ENCODE assay signal across 18 cellular contexts in genomic region chr7:138185132-138185908, GRCh38.
A peak's percentile ranks its signal among the peaks of the same experiment; 100 is the strongest.
DNase-seq lines count a peak whose midpoint lies in the region; ATAC-seq and TF ChIP-seq lines count a peak whose summit lies in the region.
"Had no signal": no experiment of that assay in that cellular context is flagged by ENCODE, and none has a peak within 500 bp of the region (broad histone marks: within the 10 kb centered on the region; RNA-seq: fewer than 3 reads in every experiment).

No MANE protein-coding gene starts in this region.

- WGBS in sigmoid colon, 2 donors: 88 to 89% methylated on average over 12 of the region's 12 CpGs

- H3K27ac ChIP-seq in brain microvascular endothelial cell (peak overlapping the region; percentile 95), sigmoid colon (no peak overlapping the region)
- H3K27ac ChIP-seq: BLaER1 treated with 17β-estradiol and CSF1 and Interleukin-3, amounts not matched to agents 10 nM and 100 nM; KMS-11 had no signal

- no peak overlapping the region for H3K4me3 Mint-ChIP-seq in Caco-2 (ENCODE audit: unreplicated experiment)
- H3K4me3 Mint-ChIP-seq in HFFc6: peak overlapping the region; percentile 53; the same call in 1 of the 2 replicates
- no peak overlapping the region for H3K4me3 Mint-ChIP-seq in neural crest cell
- H3K4me3 Mint-ChIP-seq: CD4-positive, CD25-positive, alpha-beta regulatory T cell; IgD-negative memory B cell had no signal

- ATAC-seq in HG03095 (IDR thresholded peaks at IDR 0.05; ENCODE audit: unreplicated experiment): no peak
- ATAC-seq in GM21381 (IDR thresholded peaks at IDR 0.05; ENCODE audit: unreplicated experiment): no peak

- H3K36me3 Mint-ChIP-seq in Caco-2 (ENCODE audit: insufficient read depth, unreplicated experiment) (no peaks in the 10 kb centered on the region), HFFc6 (ENCODE audit: low read depth) (peaks cover 15% of the 10 kb centered on the region), neural crest cell (ENCODE audit: low read depth) (peaks cover 17% of the 10 kb centered on the region)
- H3K36me3 Mint-ChIP-seq: CD4-positive, CD25-positive, alpha-beta regulatory T cell had no signal

- no peak for TF ChIP-seq CTCF in Caco-2 (IDR thresholded peaks at IDR 0.05; ENCODE audit: insufficient read depth in 1 of 2, low read depth in 1 of 2, low read length in 1 of 2, severe bottlenecking in 1 of 2, unreplicated experiment in 1 of 2)
- TF ChIP-seq CTCF in HFFc6 (IDR thresholded peaks at IDR 0.05): no peak
- no peak for TF ChIP-seq CTCF in brain microvascular endothelial cell (IDR thresholded peaks at IDR 0.05; ENCODE audit: low read depth, low read length, missing control alignments)
- TF ChIP-seq CTCF in neural crest cell (conservative IDR thresholded peaks at IDR 0.05): no peak
- TF ChIP-seq CTCF in sigmoid colon (IDR thresholded peaks at IDR 0.05): no peak

- DNase-seq in Caco-2 (no peak), HFFc6 (no peak), brain microvascular endothelial cell (no peak), neural crest cell (ENCODE audit: low read depth, low spot score) (no peak), sigmoid colon (no peak)
- DNase-seq in stimulated activated CD4-positive, alpha-beta T cell treated with anti-CD3 and anti-CD28 coated beads, Interleukin-2, amount 100 ng/mL, for 24 hours: no peak
- DNase-seq: 8988T; CD4-positive, CD25-positive, alpha-beta regulatory T cell; DMS153; DMS79 treated with DMSO at 0.1 percent for 48 hours; EL; GOT3 had no signal

- no peaks in the 10 kb centered on the region for H3K27me3 ChIP-seq in Caco-2 (replicated peaks; ENCODE audit: control insufficient read depth, insufficient read depth, low read length)
- no peaks in the 10 kb centered on the region for H3K27me3 ChIP-seq in brain microvascular endothelial cell (replicated peaks)
- no peaks in the 10 kb centered on the region for H3K27me3 ChIP-seq in sigmoid colon
- H3K27me3 ChIP-seq: BLaER1 treated with 17β-estradiol and CSF1 and Interleukin-3, amounts not matched to agents 10 nM and 100 nM had no signal

- H3K4me3 ChIP-seq in Caco-2 (ENCODE audit: low read depth, low read length) (no peak overlapping the region), brain microvascular endothelial cell (ENCODE audit: low read depth, low read length) (no peak overlapping the region), sigmoid colon (no peak overlapping the region)
- H3K4me3 ChIP-seq: BLaER1 treated with 17β-estradiol and CSF1 and Interleukin-3, amounts not matched to agents 10 nM and 100 nM; HAP-1 had no signal

- BruUV-seq in Caco-2 (replicated peaks; lab: Mats Ljungman, UMichigan): no TSS peak

- intact Hi-C loops in Caco-2 (cut with micrococcal nuclease; ENCODE audit: unreplicated experiment): no loop called here
- intact Hi-C loops in sigmoid colon (cut with DNase I): no loop called here

- POLR2A ChIA-PET in Caco-2 (lab: Charles Lee): no interaction called here

- in situ Hi-C loops in brain microvascular endothelial cell (cut with HindIII; ENCODE audit: low pct_ligation_motif_present, low sequenced_read_pairs): no loop called here

- no peak for TF ChIP-seq EP300 in sigmoid colon (IDR thresholded peaks at IDR 0.05)

- H3K9me3 ChIP-seq in Caco-2 (peaks cover 15% of the 10 kb centered on the region; the same call in 1 of the 2 replicates), sigmoid colon (peaks cover 0 to 17% (median 7%) of the 10 kb centered on the region in 4 donors)

- H3K4me1 ChIP-seq in Caco-2: no peaks in the 10 kb centered on the region
- no peaks in the 10 kb centered on the region for H3K4me1 ChIP-seq in sigmoid colon
- H3K4me1 ChIP-seq: BLaER1 treated with 17β-estradiol and CSF1 and Interleukin-3, amounts not matched to agents 10 nM and 100 nM had no signal

- TF ChIP-seq POLR2A in sigmoid colon (IDR thresholded peaks at IDR 0.05): no peak

- CTCF ChIA-PET in Caco-2 (lab: Charles Lee): no interaction called here

- H3K27me3 Mint-ChIP-seq in Caco-2 (ENCODE audit: insufficient read depth, unreplicated experiment) (no peaks in the 10 kb centered on the region), HFFc6 (ENCODE audit: insufficient read depth) (no peaks in the 10 kb centered on the region; the same call in 1 of the 2 replicates), neural crest cell (ENCODE audit: low read depth) (no peaks in the 10 kb centered on the region)
- H3K27me3 Mint-ChIP-seq: CD4-positive, CD25-positive, alpha-beta regulatory T cell; IgD-negative memory B cell had no signal

- H3K4me1 Mint-ChIP-seq in Caco-2 (ENCODE audit: low read depth, unreplicated experiment) (no peaks in the 10 kb centered on the region), HFFc6 (ENCODE audit: low read depth) (peaks cover 32% of the 10 kb centered on the region; the same call in 1 of the 2 replicates), neural crest cell (peaks cover 61% of the 10 kb centered on the region)
- H3K4me1 Mint-ChIP-seq: CD4-positive, CD25-positive, alpha-beta regulatory T cell had no signal

- H3K36me3 ChIP-seq in Caco-2 (ENCODE audit: control insufficient read depth, insufficient read depth, low read length) (no peaks in the 10 kb centered on the region), brain microvascular endothelial cell (replicated peaks) (no peaks in the 10 kb centered on the region), sigmoid colon (no peaks in the 10 kb centered on the region)
- H3K36me3 ChIP-seq: BLaER1 treated with 17β-estradiol and CSF1 and Interleukin-3, amounts not matched to agents 10 nM and 100 nM had no signal

- H3K9me3 Mint-ChIP-seq in Caco-2 (ENCODE audit: unreplicated experiment): peaks cover 58% of the 10 kb centered on the region
- peaks cover 19% of the 10 kb centered on the region for H3K9me3 Mint-ChIP-seq in HFFc6
- peaks cover 20% of the 10 kb centered on the region for H3K9me3 Mint-ChIP-seq in neural crest cell

- H3K27ac Mint-ChIP-seq in Caco-2 (ENCODE audit: unreplicated experiment) (peak overlapping the region; percentile 27), HFFc6 (peak overlapping the region; percentile 45; the same call in 1 of the 2 replicates), neural crest cell (ENCODE audit: unreplicated experiment) (peak overlapping the region; percentile 87)
- H3K27ac Mint-ChIP-seq: CD4-positive, CD25-positive, alpha-beta regulatory T cell; IgD-negative memory B cell had no signal

Comparison
In these comparisons a context has a peak if more than half of its experiments do, and no peak if none do; other contexts are left out.
1. H3K27ac Mint-ChIP-seq: peak in every context shown above with its lines; median percentile 87 in neural crest cell; 45 in HFFc6; 27 in Caco-2.